ENCODE assay signal across 11 cellular contexts in the genomic region with DNA sequence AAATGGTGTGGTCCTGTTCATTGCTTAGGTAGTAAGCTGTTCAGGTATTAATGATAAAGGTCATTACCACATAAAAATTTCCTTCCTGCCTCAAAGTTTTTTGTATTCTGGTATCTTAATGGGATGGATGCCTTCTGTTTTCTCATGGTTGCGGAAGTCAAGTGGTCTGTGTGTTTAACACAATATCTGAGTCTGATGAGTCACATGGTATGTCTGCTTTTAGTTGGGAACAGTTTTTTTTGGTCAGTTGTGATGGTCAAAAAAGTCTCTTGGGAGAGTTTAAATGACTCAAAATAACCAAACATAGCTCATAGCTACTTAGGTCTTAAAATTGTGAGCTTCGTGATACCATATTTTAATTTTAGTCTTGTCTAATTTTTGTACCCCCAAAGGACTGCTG. TPM values are rescaled to one million over a fixed set of nuclear protein-coding genes. Genes with fewer than 3 reads are reported as not detected.
DNase-seq lines count a peak whose midpoint lies in the region; ATAC-seq, FAIRE-seq and TF ChIP-seq lines count a peak whose summit lies in the region.
"Had no signal": no experiment of that assay in that cellular context is flagged by ENCODE, and none has a peak within 500 bp of the region (broad histone marks: within the 10 kb centered on the region; RNA-seq: fewer than 3 reads in every experiment).

No MANE protein-coding gene starts in this region.

- H3K4me1 Mint-ChIP-seq in astrocyte (ENCODE audit: low read depth, unreplicated experiment), result peaks cover 39% of the 10 kb centered on the region

- H3K9me3 Mint-ChIP-seq in astrocyte (ENCODE audit: unreplicated experiment), result no peaks in the 10 kb centered on the region
- H3K9me3 Mint-ChIP-seq: stimulated activated naive CD8-positive, alpha-beta T cell treated with anti-CD3 and anti-CD28 coated beads, Interleukin-15, Interleukin-2, amounts not matched to agents 100 ng/mL and 50 ng/mL, for 24 hours had no signal

- H3K36me3 Mint-ChIP-seq in astrocyte (ENCODE audit: low read depth, unreplicated experiment), result no peaks in the 10 kb centered on the region

- H3K36me3 ChIP-seq in astrocyte (ENCODE audit: insufficient read depth, low read length) (peaks cover 10% of the 10 kb centered on the region), mucosa of descending colon (ENCODE audit: low read depth) (no peaks in the 10 kb centered on the region)

- H3K27ac Mint-ChIP-seq in astrocyte (ENCODE audit: unreplicated experiment), result peak overlapping the region; percentile 85
- H3K27ac Mint-ChIP-seq: stimulated activated naive CD8-positive, alpha-beta T cell treated with anti-CD3 and anti-CD28 coated beads, Interleukin-15, Interleukin-2, amounts not matched to agents 100 ng/mL and 50 ng/mL, for 24 hours had no signal

- ATAC-seq in mucosa of descending colon, result no peak
- ATAC-seq: K562 had no signal

- H3K4me3 Mint-ChIP-seq in astrocyte (ENCODE audit: unreplicated experiment), result peak overlapping the region; percentile 17
- H3K4me3 Mint-ChIP-seq: stimulated activated naive CD8-positive, alpha-beta T cell treated with anti-CD3 and anti-CD28 coated beads, Interleukin-15, Interleukin-2, amounts not matched to agents 100 ng/mL and 50 ng/mL, for 24 hours had no signal

- intact Hi-C loops in mucosa of descending colon (cut with DNase I, micrococcal nuclease), result no loop called here

- peak; percentile 97 for FAIRE-seq in astrocyte (lab: Jason Lieb, UNC)
- FAIRE-seq: K562 had no signal

- POLR2A ChIA-PET in GM10248 (lab: Yijun Ruan, JAX), result no interaction called here

- peaks cover 16% of the 10 kb centered on the region for H4K20me1 ChIP-seq in astrocyte (ENCODE audit: insufficient read depth, low read length)

- H3K4me1 ChIP-seq in astrocyte (ENCODE audit: insufficient read depth, low read length), result peaks cover 24% of the 10 kb centered on the region
- peaks cover 13% of the 10 kb centered on the region for H3K4me1 ChIP-seq in mucosa of descending colon (ENCODE audit: low read depth)

- H2AFZ ChIP-seq in astrocyte (ENCODE audit: low read depth, low read length), result no peak overlapping the region

- CTCF ChIA-PET in GM10248 (lab: Yijun Ruan, JAX), result interaction anchor here (1.1 to 4.2 kb wide), 9 partner anchors 11 to 269 kb away, joined by 3 to 17 read pairs (median 4); a partner anchor contains a TSS

- no peak for TF ChIP-seq CTCF in GM10248 (IDR thresholded peaks at IDR 0.05; ENCODE audit: control extremely low read depth, extremely low read depth, low read depth, missing control alignments)
- TF ChIP-seq CTCF in astrocyte (IDR thresholded peaks at IDR 0.05; ENCODE audit: insufficient read depth, low read depth, low read length), result no peak
- TF ChIP-seq CTCF in mucosa of descending colon (IDR thresholded peaks at IDR 0.05), result no peak

- H3K27ac ChIP-seq in astrocyte (ENCODE audit: low read depth, low read length), result peak overlapping the region; percentile 86

- DNase-seq in GM10248 (ENCODE audit: extremely low spot score), result peak; percentile 29
- peak; percentile 80 for DNase-seq in HCEC 1CT
- DNase-seq in astrocyte (ENCODE audit: low read depth), result peak; percentile 92
- DNase-seq in myocyte (ENCODE audit: low read depth), result peak; percentile 68
- no peak for DNase-seq in NCI-H1930 (lab: John Stamatoyannopoulos, UW)
- DNase-seq in mucosa of descending colon, result no peak
- no peak for DNase-seq in NCI-H1694 (lab: John Stamatoyannopoulos, UW)
- no peak for DNase-seq in activated naive CD4-positive, alpha-beta T cell treated with Interleukin-2 at 50 U/mL for 16 hours
- DNase-seq: cerebellar nuclear complex had no signal

- H3K27me3 ChIP-seq in astrocyte (ENCODE audit: insufficient read depth, low read length), result no peaks in the 10 kb centered on the region

- H3K9me3 ChIP-seq in astrocyte (ENCODE audit: insufficient read depth, low read depth, low read length), result no peaks in the 10 kb centered on the region
- H3K9me3 ChIP-seq in mucosa of descending colon, result no peaks in the 10 kb centered on the region

- H3K79me2 ChIP-seq in astrocyte (ENCODE audit: insufficient read depth, low read length), result peaks cover 88% of the 10 kb centered on the region

- peak overlapping the region; percentile 66 for H3K4me2 ChIP-seq in astrocyte (ENCODE audit: low read length)

- H3K9ac ChIP-seq in astrocyte (ENCODE audit: low read length), result peak overlapping the region; percentile 37

- H3K4me3 ChIP-seq in astrocyte (ENCODE audit: insufficient read depth, low read depth, low read length) (no peak overlapping the region), mucosa of descending colon (no peak overlapping the region)
- H3K4me3 ChIP-seq: K562 had no signal

- H3K27me3 Mint-ChIP-seq in astrocyte (ENCODE audit: low read depth, unreplicated experiment), result no peaks in the 10 kb centered on the region
- H3K27me3 Mint-ChIP-seq: stimulated activated naive CD8-positive, alpha-beta T cell treated with anti-CD3 and anti-CD28 coated beads, Interleukin-15, Interleukin-2, amounts not matched to agents 100 ng/mL and 50 ng/mL, for 24 hours had no signal

RNA-seq across cellular contexts. Expression of a gene that starts 40.7 kb away (rescaled TPM):
- total RNA-seq in astrocyte (114 and 115 TPM in 2 replicates), myocyte (22.6 and 32.8 TPM in 2 replicates), mucosa of descending colon (10 to 100 TPM; 45.2 to 69.4 (median 53.6) TPM)
- polyA plus RNA-seq in myocyte (2012), result 23.9 TPM

RNA-seq across cellular contexts. Expression of a gene that starts 47.9 kb away (rescaled TPM):
- total RNA-seq in astrocyte (12.1 and 13.6 TPM in 2 replicates), myocyte (2.4 and 2.6 TPM in 2 replicates), mucosa of descending colon (1 to 10 TPM; 2.2 to 3.9 (median 3.6) TPM)
- 4.7 TPM for polyA plus RNA-seq in myocyte (2012)

Comparison
In these comparisons a context has a peak if more than half of its experiments do, and no peak if none do; other contexts are left out.
1. DNase-seq: peak in GM10248 (single experiment), HCEC 1CT (single experiment), astrocyte (single experiment) and myocyte (single experiment); none in NCI-H1930 (0 of 2), mucosa of descending colon (0 of 3), NCI-H1694 (single experiment) and activated naive CD4-positive, alpha-beta T cell treated with Interleukin-2 at 50 U/mL for 16 hours (single experiment).